In the genomic region with DNA sequence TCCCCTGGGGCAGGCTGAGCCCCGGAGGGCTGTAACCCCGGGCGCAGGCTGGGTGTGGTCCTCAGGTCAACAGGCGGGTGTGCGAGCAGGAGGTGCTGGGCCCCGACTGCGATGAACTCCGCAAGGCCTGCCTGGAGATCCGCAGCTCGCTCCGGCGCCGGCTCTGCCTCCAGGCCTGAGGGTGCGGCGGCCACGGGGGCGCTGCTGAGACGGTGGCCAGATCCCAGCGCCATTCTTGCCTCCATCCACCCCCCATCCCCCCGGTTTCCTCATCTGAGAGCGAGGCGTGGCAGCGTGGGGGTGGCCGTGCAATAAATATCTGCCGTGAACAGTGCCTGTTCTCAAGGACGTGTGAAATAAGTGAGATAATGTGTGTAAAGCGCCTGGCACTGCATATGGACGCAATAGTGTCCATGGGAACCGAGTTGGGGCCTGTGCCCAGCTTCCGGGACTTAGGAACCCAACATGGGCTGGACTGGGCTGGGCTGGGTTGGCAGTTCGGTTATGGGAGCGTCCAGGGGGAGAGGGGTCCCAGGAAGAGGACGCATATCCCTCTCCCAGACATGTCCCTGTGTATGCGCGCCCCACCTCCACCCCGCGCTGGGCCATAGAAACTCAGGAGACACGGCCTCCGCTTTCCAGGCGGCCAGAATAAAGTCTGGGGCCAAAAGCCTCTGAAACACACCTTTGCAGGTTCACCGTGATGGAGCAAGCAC, we compare ENCODE assay signal across 8 cellular contexts. TPM values are rescaled to one million over a fixed set of nuclear protein-coding genes. Genes with fewer than 3 reads are reported as not detected.
A peak's percentile ranks its signal among the peaks of the same experiment; 100 is the strongest.
DNase-seq lines count a peak whose midpoint lies in the region; ATAC-seq and TF ChIP-seq lines count a peak whose summit lies in the region.

No MANE protein-coding gene starts in this region.

- peak; percentile 24 for TF ChIP-seq CTCF in CD8-positive, alpha-beta T cell (IDR thresholded peaks at IDR 0.05)
- peak; percentile 15 for TF ChIP-seq CTCF in lung (IDR thresholded peaks at IDR 0.05; ENCODE audit: control extremely low read depth, extremely low read depth)

- H3K36me3 ChIP-seq in CD8-positive, alpha-beta T cell (ENCODE audit: insufficient read depth, low read length) = no peaks in the 10 kb centered on the region
- H3K36me3 ChIP-seq in endocrine pancreas (ENCODE audit: control insufficient read depth, insufficient read depth, low read length) = no peaks in the 10 kb centered on the region
- H3K36me3 ChIP-seq in lung (ENCODE audit: control insufficient read depth in 2 of 2, insufficient read depth in 2 of 2, low read length in 2 of 2) = no peaks in the 10 kb centered on the region

- H3K9ac ChIP-seq in endocrine pancreas (ENCODE audit: control insufficient read depth, insufficient read depth, low read length) = peak overlapping the region; percentile 32

- CTCF ChIA-PET in CD8-positive, alpha-beta T cell (lab: Charles Lee) = interaction anchor here (0.8 to 2.1 kb wide), 13 partner anchors 9 to 119 kb away, joined by 3 to 11 read pairs (median 3); a partner anchor contains a TSS

- peak overlapping the region; percentile 93 for H3K4me3 ChIP-seq in CD8-positive, alpha-beta T cell (ENCODE audit: low read depth, low read length)
- H3K4me3 ChIP-seq in endocrine pancreas (ENCODE audit: control insufficient read depth, insufficient read depth, low read length) (no peak overlapping the region), lung (peak overlapping the region; percentile 66)

- POLR2A ChIA-PET in CD8-positive, alpha-beta T cell (lab: Charles Lee) = interaction anchor here (0.5 to 3.1 kb wide), 18 partner anchors 10 to 251 kb away, joined by 3 to 28 read pairs (median 4); a partner anchor contains a TSS

- H3K4me1 ChIP-seq in CD8-positive, alpha-beta T cell (ENCODE audit: insufficient read depth, low read length) = peaks cover 23% of the 10 kb centered on the region
- H3K4me1 ChIP-seq in endocrine pancreas (ENCODE audit: control insufficient read depth, insufficient read depth, low read length) = no peaks in the 10 kb centered on the region
- H3K4me1 ChIP-seq in lung (ENCODE audit: control insufficient read depth in 2 of 2, insufficient read depth in 2 of 2, low read length in 2 of 2) = peaks cover 0 to 6% of the 10 kb centered on the region in 2 donors

- DNase-seq in CD8-positive, alpha-beta T cell = peak in 6 of 7 experiments; percentile 31 to 69 (median 56)
- DNase-seq in MV-4-11 (lab: John Stamatoyannopoulos, UW) = peak; percentile 70
- DNase-seq in activated CD4-positive, alpha-beta T cell treated with anti-CD3 and anti-CD28 coated beads, Interleukin-2, amount 10 ng/mL, durations not matched to agents 24 days and 14 days = peak; percentile 85
- DNase-seq in lung (ENCODE audit: low spot score) = peak; percentile 71
- peak; percentile 35 for DNase-seq in stimulated activated naive CD4-positive, alpha-beta T cell treated with Interleukin-2 at 50 U/mL for 16 hours (lab: John Stamatoyannopoulos, UW)
- no peak for DNase-seq in NCI-H446 treated with DMSO at 0.1 percent for 48 hours (lab: John Stamatoyannopoulos, UW)

- peak overlapping the region; percentile 67 for H3K27ac Mint-ChIP-seq in CD8-positive, alpha-beta T cell
- H3K27ac Mint-ChIP-seq in activated CD4-positive, alpha-beta T cell treated with anti-CD3 and anti-CD28 coated beads, Interleukin-2, amount 10 ng/mL, durations not matched to agents 24 days and 14 days = peak overlapping the region; percentile 88

- no peaks in the 10 kb centered on the region for H3K27me3 ChIP-seq in CD8-positive, alpha-beta T cell (ENCODE audit: insufficient read depth, low read length)
- no peaks in the 10 kb centered on the region for H3K27me3 ChIP-seq in endocrine pancreas (ENCODE audit: control insufficient read depth, insufficient read depth, low read length)
- no peaks in the 10 kb centered on the region for H3K27me3 ChIP-seq in lung (ENCODE audit: control insufficient read depth, insufficient read depth)

- peaks cover 13% of the 10 kb centered on the region for H3K9me3 Mint-ChIP-seq in CD8-positive, alpha-beta T cell
- peaks cover 4% of the 10 kb centered on the region for H3K9me3 Mint-ChIP-seq in activated CD4-positive, alpha-beta T cell treated with anti-CD3 and anti-CD28 coated beads, Interleukin-2, amount 10 ng/mL, durations not matched to agents 24 days and 14 days

- H3K27ac ChIP-seq in CD8-positive, alpha-beta T cell (ENCODE audit: low read depth, low read length) = peak overlapping the region; percentile 53
- peak overlapping the region; percentile 89 to 94 for H3K27ac ChIP-seq in lung (ENCODE audit: low read depth in 1 of 2, low read length in 1 of 2)

- H3K36me3 Mint-ChIP-seq in CD8-positive, alpha-beta T cell = no peaks in the 10 kb centered on the region
- peaks cover 10% of the 10 kb centered on the region for H3K36me3 Mint-ChIP-seq in activated CD4-positive, alpha-beta T cell treated with anti-CD3 and anti-CD28 coated beads, Interleukin-2, amount 10 ng/mL, durations not matched to agents 24 days and 14 days (ENCODE audit: low read depth)

- peaks cover 4% of the 10 kb centered on the region for H3K9me3 ChIP-seq in CD8-positive, alpha-beta T cell (ENCODE audit: low read length)
- no peaks in the 10 kb centered on the region for H3K9me3 ChIP-seq in endocrine pancreas (ENCODE audit: control insufficient read depth, low read length)
- no peaks in the 10 kb centered on the region for H3K9me3 ChIP-seq in lung (ENCODE audit: control insufficient read depth in 2 of 2, insufficient read depth in 1 of 2, low read length in 1 of 2)

- H3K4me3 Mint-ChIP-seq in CD8-positive, alpha-beta T cell = peak overlapping the region; percentile 88
- peak overlapping the region; percentile 88 for H3K4me3 Mint-ChIP-seq in activated CD4-positive, alpha-beta T cell treated with anti-CD3 and anti-CD28 coated beads, Interleukin-2, amount 10 ng/mL, durations not matched to agents 24 days and 14 days

- H3K4me1 Mint-ChIP-seq in CD8-positive, alpha-beta T cell (ENCODE audit: low read depth) = peaks cover 27% of the 10 kb centered on the region
- H3K4me1 Mint-ChIP-seq in activated CD4-positive, alpha-beta T cell treated with anti-CD3 and anti-CD28 coated beads, Interleukin-2, amount 10 ng/mL, durations not matched to agents 24 days and 14 days = peaks cover 24% of the 10 kb centered on the region

- intact Hi-C loops in CD8-positive, alpha-beta T cell (cut with DNase I, micrococcal nuclease) = loop anchor here (1.0 to 10.0 kb wide), 9 partner anchors 9 to 1537 kb away; a partner anchor contains a TSS
- intact Hi-C loops in activated CD4-positive, alpha-beta T cell treated with anti-CD3 and anti-CD28 coated beads, Interleukin-2, amount 10 ng/mL, durations not matched to agents 24 days and 14 days (cut with micrococcal nuclease) = loop anchor here (1.0 to 5.0 kb wide), 7 partner anchors 9 to 351 kb away; a partner anchor contains a TSS

- peak; percentile 13 for ATAC-seq in CD8-positive, alpha-beta T cell
- ATAC-seq in GM19455 (IDR thresholded peaks at IDR 0.05; ENCODE audit: unreplicated experiment) = peak; percentile 14
- peak; percentile 30 for ATAC-seq in lung (ENCODE audit: insufficient read depth, low FRiP score)

- 4 to 5% methylated on average over 40 to 41 of the region's 41 CpGs for WGBS in lung, 2 donors

- H3K27me3 Mint-ChIP-seq in CD8-positive, alpha-beta T cell (ENCODE audit: low read depth) = no peaks in the 10 kb centered on the region
- H3K27me3 Mint-ChIP-seq in activated CD4-positive, alpha-beta T cell treated with anti-CD3 and anti-CD28 coated beads, Interleukin-2, amount 10 ng/mL, durations not matched to agents 24 days and 14 days = peaks cover 9% of the 10 kb centered on the region

RNA-seq across cellular contexts. Expression of a gene that starts 15.0 kb away (rescaled TPM):
- total RNA-seq in CD8-positive, alpha-beta T cell = 1 to 10 TPM; 1.8 to 2.2 TPM
- 9.5 and 10.6 TPM in 2 replicates for total RNA-seq in activated CD4-positive, alpha-beta T cell treated with anti-CD3 and anti-CD28 coated beads, Interleukin-2, amount 10 ng/mL, durations not matched to agents 24 days and 14 days
- 10 to 100 TPM; 12.8 to 13.1 TPM for total RNA-seq in lung
- 10 to 100 TPM in 1 of 2 donors, 1 to 10 TPM in 1; 7.8 to 10.3 TPM for polyA plus RNA-seq in lung

RNA-seq across cellular contexts. Expression of a gene that starts 37.4 kb away (rescaled TPM):
- total RNA-seq in CD8-positive, alpha-beta T cell = not detected
- 0.21 and 0.47 TPM in 2 replicates for total RNA-seq in activated CD4-positive, alpha-beta T cell treated with anti-CD3 and anti-CD28 coated beads, Interleukin-2, amount 10 ng/mL, durations not matched to agents 24 days and 14 days
- 10 to 100 TPM in 1 of 2 donors, 1 to 10 TPM in 1; 9.8 to 12.7 TPM for total RNA-seq in lung
- 10 to 100 TPM; 10.2 to 33.0 TPM for polyA plus RNA-seq in lung

RNA-seq across cellular contexts. Expression of a gene that starts 38.2 kb away (rescaled TPM):
- not detected for total RNA-seq in CD8-positive, alpha-beta T cell
- not detected in 2 replicates for total RNA-seq in activated CD4-positive, alpha-beta T cell treated with anti-CD3 and anti-CD28 coated beads, Interleukin-2, amount 10 ng/mL, durations not matched to agents 24 days and 14 days
- not detected for total RNA-seq in lung
- not detected for polyA plus RNA-seq in lung

RNA-seq across cellular contexts. Expression of a gene that starts 50.7 kb away (rescaled TPM):
- under 1 TPM in 1 of 2 experiments, not detected in 1; 0.62 TPM for total RNA-seq in CD8-positive, alpha-beta T cell
- total RNA-seq in activated CD4-positive, alpha-beta T cell treated with anti-CD3 and anti-CD28 coated beads, Interleukin-2, amount 10 ng/mL, durations not matched to agents 24 days and 14 days = not detected in 2 replicates
- total RNA-seq in lung = under 1 TPM in 1 of 2 donors, not detected in 1; 0.21 TPM
- polyA plus RNA-seq in lung = under 1 TPM in 1 of 2 donors, not detected in 1; 0.02 TPM
